ENCODE assay signal across 1 cellular context in genomic region chr15:48331796-48332641, GRCh38.
A peak's percentile ranks its signal among the peaks of the same experiment; 100 is the strongest.
TF ChIP-seq lines count a peak whose summit lies in the region.

No MANE protein-coding gene starts in this region.

TF ChIP-seq in SK-N-SH, 30 proteins besides CTCF, POLR2A, EP300 and RAD21 (continued from another document):
- TF ChIP-seq ZBTB33 (IDR thresholded peaks at IDR 0.05; ENCODE audit: borderline replicate concordance, low read depth) (no peak), JUND (IDR thresholded peaks at IDR 0.05) (no peak), EZH2phosphoT487 (IDR thresholded peaks at IDR 0.05; ENCODE audit: borderline replicate concordance, low read depth) (no peak), MEF2A (IDR thresholded peaks at IDR 0.05; ENCODE audit: borderline replicate concordance, low read depth) (no peak), SIN3A (IDR thresholded peaks at IDR 0.05; ENCODE audit: borderline replicate concordance, low read depth, low read length) (peak; percentile 96), USF1 (IDR thresholded peaks at IDR 0.05; ENCODE audit: borderline replicate concordance, low read depth) (no peak), FOXM1 (IDR thresholded peaks at IDR 0.05; ENCODE audit: low read depth) (no peak), RCOR1 (IDR thresholded peaks at IDR 0.05; ENCODE audit: low read length) (no peak), REST (IDR thresholded peaks at IDR 0.05; ENCODE audit: low read depth, low read length) (no peak), RXRA (IDR thresholded peaks at IDR 0.05; ENCODE audit: borderline replicate concordance, low read depth) (no peak), POLR2AphosphoS5 (IDR thresholded peaks at IDR 0.05; ENCODE audit: low read depth, low read length) (peak; percentile 23; the same call in 1 of the 2 replicates), FOXJ3 (CRISPR knock-in tag; IDR thresholded peaks at IDR 0.05) (no peak), TAF1 (IDR thresholded peaks at IDR 0.05; ENCODE audit: borderline replicate concordance, low read depth, low read length) (peak; percentile 48; the same call in 1 of the 2 replicates), IRF3 (IDR thresholded peaks at IDR 0.05; ENCODE audit: low read depth, low read length) (no peak), SMC3 (IDR thresholded peaks at IDR 0.05; ENCODE audit: low read depth, low read length) (no peak), MXI1 (IDR thresholded peaks at IDR 0.05; ENCODE audit: low read depth, low read length) (peak; percentile 78), YY1 (IDR thresholded peaks at IDR 0.05; ENCODE audit: low read depth) (no peak), USF2 (IDR thresholded peaks at IDR 0.05; ENCODE audit: borderline replicate concordance, low read depth, low read length) (no peak), TEAD4 (IDR thresholded peaks at IDR 0.05; ENCODE audit: borderline replicate concordance, insufficient read depth) (0 out of 2 replicates have a peak, but pooled peaks have one; percentile 7)
